ENCODE assay signal across 19 cellular contexts in the genomic region with DNA sequence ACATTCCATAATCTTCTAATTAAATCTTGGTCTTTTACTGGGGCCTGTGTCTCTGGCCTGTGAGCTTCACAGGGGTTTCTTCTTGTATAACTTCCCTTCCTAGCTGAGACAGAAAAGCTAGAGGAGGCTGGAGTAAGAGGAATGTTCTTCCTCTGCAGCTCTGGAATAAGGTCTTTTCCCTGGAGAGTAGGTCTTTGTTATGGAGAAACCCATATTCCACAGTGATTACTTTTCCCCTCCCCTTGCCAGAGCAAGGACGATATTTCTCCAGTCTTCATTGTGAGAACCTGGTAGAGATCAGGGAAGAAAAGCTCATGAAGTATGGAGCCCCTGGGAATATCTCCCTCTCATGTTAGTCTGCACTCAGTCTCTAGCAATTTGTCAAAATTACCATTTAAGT. TPM values are rescaled to one million over a fixed set of nuclear protein-coding genes. Genes with fewer than 3 reads are reported as not detected.
"Had no signal": no experiment of that assay in that cellular context is flagged by ENCODE, and none has a peak within 500 bp of the region (broad histone marks: within the 10 kb centered on the region; RNA-seq: fewer than 3 reads in every experiment).

No MANE protein-coding gene starts in this region.

- H3K4me1 Mint-ChIP-seq: activated CD8-positive, alpha-beta memory T cell treated with anti-CD3 and anti-CD28 coated beads, Interleukin-2, amount 10 ng/mL, durations not matched to agents 7 days and 5 days; memory B cell; nephron; stimulated activated effector memory CD8-positive, alpha-beta T cell treated with anti-CD3 and anti-CD28 coated beads, Interleukin-12 subunit alpha, Interleukin-12 subunit beta, amount 100 ng/mL, for 72 hours had no signal

- H3K9me3 ChIP-seq: body of pancreas, ovary, thoracic aorta, upper lobe of right lung had no signal

- H3K27ac ChIP-seq: body of pancreas, ovary, thoracic aorta, upper lobe of right lung had no signal

- H3K27ac Mint-ChIP-seq: activated CD4-positive, alpha-beta memory T cell treated with anti-CD3 and anti-CD28 coated beads for 36 hours; activated CD8-positive, alpha-beta memory T cell treated with anti-CD3 and anti-CD28 coated beads, Interleukin-2, amount 10 ng/mL, durations not matched to agents 7 days and 5 days; activated naive CD8-positive, alpha-beta T cell; activated T-helper 2 cell treated with anti-CD3 and anti-CD28 coated beads, Interferon-gamma antibody, Interleukin-2, Interleukin-4, amounts not matched to agents 10 μg/mL and 5 μg/mL and 100 μg/mL, durations not matched to agents 14 hours and 24 hours and 36 hours; memory B cell; stimulated activated effector memory CD8-positive, alpha-beta T cell treated with anti-CD3 and anti-CD28 coated beads, Interleukin-12 subunit alpha, Interleukin-12 subunit beta, amount 100 ng/mL, for 72 hours had no signal

- H3K36me3 ChIP-seq: ovary, thoracic aorta, upper lobe of right lung had no signal

- DNase-seq: activated CD4-positive, alpha-beta memory T cell treated with anti-CD3 and anti-CD28 coated beads for 36 hours; activated CD4-positive, alpha-beta T cell treated with anti-CD3 and anti-CD28 coated beads for 1 hour; activated CD8-positive, alpha-beta memory T cell treated with anti-CD3 and anti-CD28 coated beads, Interleukin-2, amount 10 ng/mL, durations not matched to agents 7 days and 5 days; activated T-cell treated with anti-CD3 and anti-CD28 coated beads, Interleukin-2, amount 50 U/mL, for 1 hour; amniotic stem cell; body of pancreas; caudate nucleus; kidney glomerular epithelial cell; left ventricle myocardium superior; ovary; T1000; upper lobe of right lung had no signal

- H3K27me3 ChIP-seq: body of pancreas, ovary, upper lobe of right lung had no signal

- H3K27me3 Mint-ChIP-seq: activated CD4-positive, alpha-beta memory T cell treated with anti-CD3 and anti-CD28 coated beads for 36 hours; activated CD8-positive, alpha-beta memory T cell treated with anti-CD3 and anti-CD28 coated beads, Interleukin-2, amount 10 ng/mL, durations not matched to agents 7 days and 5 days; activated naive CD8-positive, alpha-beta T cell; memory B cell had no signal

- H3K4me3 Mint-ChIP-seq: activated CD4-positive, alpha-beta memory T cell treated with anti-CD3 and anti-CD28 coated beads for 36 hours; activated CD8-positive, alpha-beta memory T cell treated with anti-CD3 and anti-CD28 coated beads, Interleukin-2, amount 10 ng/mL, durations not matched to agents 7 days and 5 days; activated naive CD8-positive, alpha-beta T cell; memory B cell; nephron; stimulated activated effector memory CD8-positive, alpha-beta T cell treated with anti-CD3 and anti-CD28 coated beads, Interleukin-12 subunit alpha, Interleukin-12 subunit beta, amount 100 ng/mL, for 72 hours had no signal

- H3K4me1 ChIP-seq: body of pancreas, upper lobe of right lung had no signal

- H3K9me3 Mint-ChIP-seq: activated CD4-positive, alpha-beta memory T cell treated with anti-CD3 and anti-CD28 coated beads for 36 hours; activated T-helper 2 cell treated with anti-CD3 and anti-CD28 coated beads, Interferon-gamma antibody, Interleukin-2, Interleukin-4, amounts not matched to agents 10 μg/mL and 5 μg/mL and 100 μg/mL, durations not matched to agents 14 hours and 24 hours and 36 hours; nephron had no signal

- H3K36me3 Mint-ChIP-seq: activated CD4-positive, alpha-beta memory T cell treated with anti-CD3 and anti-CD28 coated beads for 36 hours; activated CD8-positive, alpha-beta memory T cell treated with anti-CD3 and anti-CD28 coated beads, Interleukin-2, amount 10 ng/mL, durations not matched to agents 7 days and 5 days; activated naive CD8-positive, alpha-beta T cell; memory B cell; stimulated activated effector memory CD8-positive, alpha-beta T cell treated with anti-CD3 and anti-CD28 coated beads, Interleukin-12 subunit alpha, Interleukin-12 subunit beta, amount 100 ng/mL, for 72 hours had no signal

- H3K4me3 ChIP-seq: body of pancreas, ovary, thoracic aorta, upper lobe of right lung had no signal

RNA-seq across cellular contexts. Expression of a gene that starts 18.8 kb away (rescaled TPM):
- total RNA-seq: activated CD4-positive, alpha-beta memory T cell treated with anti-CD3 and anti-CD28 coated beads for 36 hours; activated CD8-positive, alpha-beta memory T cell treated with anti-CD3 and anti-CD28 coated beads, Interleukin-2, amount 10 ng/mL, durations not matched to agents 7 days and 5 days; activated T-helper 2 cell treated with anti-CD3 and anti-CD28 coated beads, Interferon-gamma antibody, Interleukin-2, Interleukin-4, amounts not matched to agents 10 μg/mL and 5 μg/mL and 100 μg/mL, durations not matched to agents 14 hours and 24 hours and 36 hours; esophagus mucosa had no signal
